15 cellular contexts compared by ENCODE assay signal in genomic region chr19:53982056-53982455, GRCh38. TPM values are rescaled to one million over a fixed set of nuclear protein-coding genes. Genes with fewer than 3 reads are reported as not detected.
DNase-seq lines count a peak whose midpoint lies in the region; ATAC-seq and TF ChIP-seq lines count a peak whose summit lies in the region.
"Had no signal": no experiment of that assay in that cellular context is flagged by ENCODE, and none has a peak within 500 bp of the region (broad histone marks: within the 10 kb centered on the region; RNA-seq: fewer than 3 reads in every experiment).

No MANE protein-coding gene starts in this region.

- H3K79me2 ChIP-seq in trophoblast cell (ENCODE audit: control insufficient read depth, insufficient read depth, low read length, poor library complexity) (no peaks in the 10 kb centered on the region), MM.1S (ENCODE audit: low read length) (no peaks in the 10 kb centered on the region)

- H3K4me1 ChIP-seq in CD8-positive, alpha-beta T cell (ENCODE audit: insufficient read depth, low read length) = peaks cover 26% of the 10 kb centered on the region
- H3K4me1 ChIP-seq in NT2/D1 (ENCODE audit: insufficient read depth, insufficient read length) (peaks cover 2% of the 10 kb centered on the region), esophagus muscularis mucosa (peaks cover 19 to 50% (median 39%) of the 10 kb centered on the region in 4 donors), trophoblast cell (ENCODE audit: control insufficient read depth in 1 of 2, insufficient read depth in 2 of 2, low read length in 2 of 2) (peaks cover 9 to 12% of the 10 kb centered on the region in 2 experiments), MM.1S (ENCODE audit: low read length) (no peaks in the 10 kb centered on the region)

- H3K36me3 ChIP-seq in CD8-positive, alpha-beta T cell (ENCODE audit: insufficient read depth, low read length) = no peaks in the 10 kb centered on the region
- H3K36me3 ChIP-seq in NT2/D1 (ENCODE audit: insufficient read depth, insufficient read length, low read length) = no peaks in the 10 kb centered on the region
- no peaks in the 10 kb centered on the region for H3K36me3 ChIP-seq in esophagus muscularis mucosa
- H3K36me3 ChIP-seq in trophoblast cell (ENCODE audit: control insufficient read depth in 1 of 2, insufficient read depth in 2 of 2, low read length in 2 of 2) = no peaks in the 10 kb centered on the region
- H3K36me3 ChIP-seq in MM.1S (replicated peaks; ENCODE audit: insufficient read depth, low read length) = no peaks in the 10 kb centered on the region
- H3K36me3 ChIP-seq: gastroesophageal sphincter had no signal

- H2AFZ ChIP-seq in trophoblast cell (ENCODE audit: insufficient read depth, low read length, poor library complexity) (no peak overlapping the region), MM.1S (ENCODE audit: low read length) (no peak overlapping the region)
- H2AFZ ChIP-seq: PC-9 had no signal

- 3% methylated on average over 10 of the region's 56 CpGs for whole genome bisulfite sequencing in esophagus muscularis mucosa
- WGBS in trophoblast cell (ENCODE audit: extremely low coverage, insufficient coverage, insufficient read length) = no CpG with 5 or more reads among the region's 56 CpGs

- CTCF ChIA-PET in CD8-positive, alpha-beta T cell (lab: Charles Lee) = no interaction called here

- peaks cover 3% of the 10 kb centered on the region for H3K79me1 ChIP-seq in trophoblast cell (ENCODE audit: low read length)

- peak overlapping the region; percentile 22 for H3K4me3 Mint-ChIP-seq in CD8-positive, alpha-beta T cell

- H2BK120ac ChIP-seq in trophoblast cell (ENCODE audit: insufficient read depth, low read length, poor library complexity) = no peak overlapping the region

- H3K27me3 Mint-ChIP-seq in CD8-positive, alpha-beta T cell (ENCODE audit: low read depth) = peaks cover 38% of the 10 kb centered on the region

- H4K8ac ChIP-seq in trophoblast cell (ENCODE audit: low read depth, low read length) = no peak overlapping the region

- no peaks in the 10 kb centered on the region for H3K36me3 Mint-ChIP-seq in CD8-positive, alpha-beta T cell

- no peaks in the 10 kb centered on the region for H3K9me2 ChIP-seq in MM.1S (replicated peaks; ENCODE audit: insufficient read depth, low read length)

- no peak overlapping the region for H4K12ac ChIP-seq in trophoblast cell (ENCODE audit: low read depth, low read length)

- POLR2A ChIA-PET in CD8-positive, alpha-beta T cell (lab: Charles Lee) = no interaction called here

- no peak overlapping the region for H3K4me3 ChIP-seq in CD8-positive, alpha-beta T cell (ENCODE audit: low read depth, low read length)
- H3K4me3 ChIP-seq in NT2/D1 (ENCODE audit: insufficient read length, low read depth) = peak overlapping the region; percentile 43
- peak overlapping the region; percentile 35 to 52 (median 40) for H3K4me3 ChIP-seq in esophagus muscularis mucosa
- H3K4me3 ChIP-seq in trophoblast cell (ENCODE audit: low read depth, low read length) = no peak overlapping the region
- no peak overlapping the region for H3K4me3 ChIP-seq in MM.1S (ENCODE audit: low read length)

- H3K9me3 Mint-ChIP-seq in CD8-positive, alpha-beta T cell = no peaks in the 10 kb centered on the region

- no peak overlapping the region for H2AK5ac ChIP-seq in trophoblast cell (ENCODE audit: low read length)

- no peaks in the 10 kb centered on the region for H3K9me3 ChIP-seq in CD8-positive, alpha-beta T cell (ENCODE audit: low read length)
- H3K9me3 ChIP-seq in NT2/D1 (ENCODE audit: insufficient read depth, low read length) = no peaks in the 10 kb centered on the region
- no peaks in the 10 kb centered on the region for H3K9me3 ChIP-seq in esophagus muscularis mucosa
- peaks cover 17% of the 10 kb centered on the region for H3K9me3 ChIP-seq in trophoblast cell (ENCODE audit: insufficient read depth, low read depth, low read length)
- no peaks in the 10 kb centered on the region for H3K9me3 ChIP-seq in MM.1S (replicated peaks; ENCODE audit: insufficient read depth, low read length)
- H3K9me3 ChIP-seq: gastroesophageal sphincter had no signal

- no peak for DNase-seq in CD8-positive, alpha-beta T cell
- DNase-seq in NT2/D1 (ENCODE audit: low read depth, low spot score) = no peak
- no peak for DNase-seq in esophagus muscularis mucosa (ENCODE audit: extremely low spot score)
- DNase-seq in trophoblast cell = no peak
- DNase-seq in MM.1S = no peak
- no peak for DNase-seq in inferior parietal cortex (ENCODE audit: extremely low spot score)
- no peak for DNase-seq in NCI-H82 treated with DMSO at 0.1 percent for 48 hours (lab: John Stamatoyannopoulos, UW; ENCODE audit: unreplicated experiment)
- DNase-seq: activated CD4-positive, alpha-beta T cell treated with anti-CD3 and anti-CD28 coated beads, Interleukin-2, amount 50 U/mL, for 4 hours; DND-41; HCEC 1CT; NCI-H146; PC-9 had no signal

- no peak overlapping the region for H4K91ac ChIP-seq in trophoblast cell (ENCODE audit: low read depth, low read length)

- H3K27ac ChIP-seq in CD8-positive, alpha-beta T cell (ENCODE audit: low read depth, low read length) = no peak overlapping the region
- H3K27ac ChIP-seq in esophagus muscularis mucosa (replicated peaks in 1 of 4) = peak overlapping the region in 1 of 4 donors; percentile 27
- H3K27ac ChIP-seq in trophoblast cell (ENCODE audit: low read depth, low read length) = no peak overlapping the region
- no peak overlapping the region for H3K27ac ChIP-seq in MM.1S (ENCODE audit: low read length)

- H3F3A ChIP-seq in MM.1S (ENCODE audit: insufficient read depth, low read length) = no peaks in the 10 kb centered on the region

- H3K27me3 ChIP-seq in CD8-positive, alpha-beta T cell (ENCODE audit: insufficient read depth, low read length) = peaks cover 35% of the 10 kb centered on the region
- H3K27me3 ChIP-seq in NT2/D1 (ENCODE audit: insufficient read depth, insufficient read length) (peaks cover 20% of the 10 kb centered on the region), esophagus muscularis mucosa (peaks cover 0 to 90% (median 45%) of the 10 kb centered on the region in 4 donors), trophoblast cell (ENCODE audit: insufficient read depth, low read length) (peaks cover 27% of the 10 kb centered on the region), MM.1S (replicated peaks; ENCODE audit: insufficient read depth, low read length) (no peaks in the 10 kb centered on the region)

- no peak for TF ChIP-seq CTCF in CD8-positive, alpha-beta T cell (IDR thresholded peaks at IDR 0.05)
- TF ChIP-seq CTCF in esophagus muscularis mucosa (IDR thresholded peaks at IDR 0.05) = no peak
- no peak for TF ChIP-seq CTCF in MM.1S (IDR thresholded peaks at IDR 0.05; ENCODE audit: low read length)

- TF ChIP-seq POLR2A in esophagus muscularis mucosa (IDR thresholded peaks at IDR 0.05; ENCODE audit: low read depth) = no peak

- H3K9ac ChIP-seq in NT2/D1 (ENCODE audit: insufficient read length, low read depth) = peak overlapping the region; percentile 83
- no peak overlapping the region for H3K9ac ChIP-seq in trophoblast cell (ENCODE audit: low read length)
- no peak overlapping the region for H3K9ac ChIP-seq in MM.1S (ENCODE audit: low read length)

- intact Hi-C loops in CD8-positive, alpha-beta T cell (cut with DNase I, micrococcal nuclease) = no loop called here
- intact Hi-C loops in esophagus muscularis mucosa (cut with DNase I) = no loop called here

- H3K14ac ChIP-seq in trophoblast cell (ENCODE audit: low read length) = no peak overlapping the region

- no peak for TF ChIP-seq EP300 in esophagus muscularis mucosa (IDR thresholded peaks at IDR 0.05)

- ATAC-seq in CD8-positive, alpha-beta T cell = no peak
- no peak for ATAC-seq in HG03039 (IDR thresholded peaks at IDR 0.05; ENCODE audit: unreplicated experiment)

- no peak overlapping the region for H3K18ac ChIP-seq in trophoblast cell (ENCODE audit: low read length)

- no peak overlapping the region for H2BK12ac ChIP-seq in trophoblast cell (ENCODE audit: low read length)

- H3K23ac ChIP-seq in trophoblast cell (ENCODE audit: low read length) = no peak overlapping the region

- H3K4ac ChIP-seq in trophoblast cell (ENCODE audit: low read depth, low read length) = no peak overlapping the region

- H4K20me1 ChIP-seq in MM.1S (ENCODE audit: insufficient read depth, low read length) = no peaks in the 10 kb centered on the region

- no peak overlapping the region for H3K27ac Mint-ChIP-seq in CD8-positive, alpha-beta T cell
- H3K27ac Mint-ChIP-seq: nephron had no signal

- H3K4me2 ChIP-seq in trophoblast cell (ENCODE audit: low read length) = peak overlapping the region; percentile 51
- no peak overlapping the region for H3K4me2 ChIP-seq in MM.1S (ENCODE audit: low read depth, low read length)

- H2BK5ac ChIP-seq in trophoblast cell (ENCODE audit: low read depth, low read length, poor library complexity) = no peak overlapping the region

- H3K4me1 Mint-ChIP-seq in CD8-positive, alpha-beta T cell (ENCODE audit: low read depth) = peaks cover 29% of the 10 kb centered on the region

RNA-seq across cellular contexts. Expression of gene CACNG6, which starts 9.4 kb away (rescaled TPM):
- total RNA-seq in CD8-positive, alpha-beta T cell = not detected
- total RNA-seq in esophagus muscularis mucosa = not detected
- 0.03 and 0.04 TPM in 2 replicates for polyA plus RNA-seq in trophoblast cell (2013)
- total RNA-seq: gastroesophageal sphincter had no signal

RNA-seq across cellular contexts. Expression of gene CACNG8, which starts 19.3 kb away (rescaled TPM):
- not detected for total RNA-seq in CD8-positive, alpha-beta T cell
- total RNA-seq in esophagus muscularis mucosa = under 1 TPM in 1 of 4 donors, not detected in 3; 0.06 TPM
- polyA plus RNA-seq in trophoblast cell (2013) = 0.06 and 0.10 TPM in 2 replicates

Comparison
In these comparisons a context has a peak if more than half of its experiments do, and no peak if none do; other contexts are left out.
1. H3K4me3 ChIP-seq: peak in NT2/D1 (single experiment) and esophagus muscularis mucosa (4 of 4); none in CD8-positive, alpha-beta T cell (single experiment), trophoblast cell (single experiment) and MM.1S (single experiment).